1 cellular context compared by ENCODE assay signal in the genomic region with DNA sequence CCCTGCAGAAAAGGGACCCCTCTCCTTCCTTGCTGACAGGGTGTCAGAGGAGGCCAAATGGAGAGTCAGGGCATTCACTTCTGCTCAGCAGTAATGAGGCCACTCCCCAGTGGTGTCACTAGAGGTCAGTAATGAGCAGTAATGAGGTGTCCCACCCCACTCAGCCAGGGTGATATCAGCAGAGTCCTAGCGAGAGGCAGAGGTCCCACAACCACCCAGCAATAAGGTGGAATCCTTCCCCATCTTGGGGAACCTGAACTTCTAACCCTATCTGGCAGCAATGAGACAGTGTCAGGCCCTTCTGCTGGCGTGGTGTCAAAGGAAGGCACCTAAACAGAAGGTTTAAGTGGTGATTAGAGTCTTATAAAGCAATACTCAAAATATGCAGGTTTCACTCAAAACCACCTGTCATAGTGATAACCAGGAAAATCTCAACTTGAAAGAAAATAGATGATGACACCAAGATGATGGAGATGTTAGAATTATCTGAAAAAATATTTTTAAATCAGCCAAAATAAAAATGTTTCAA.
TF ChIP-seq lines count a peak whose summit lies in the region.

No MANE protein-coding gene starts in this region.

TF ChIP-seq in H1, 55 proteins besides CTCF, POLR2A, EP300 and RAD21:
- TF ChIP-seq BCL11A (IDR thresholded peaks at IDR 0.05; ENCODE audit: low read depth in 2 of 2, low read length in 2 of 2) (no peak), POLR2AphosphoS5 (IDR thresholded peaks at IDR 0.05; ENCODE audit: low read depth, low read length) (no peak), GTF2F1 (IDR thresholded peaks at IDR 0.05; ENCODE audit: borderline replicate concordance, low read depth, low read length) (no peak), NRF1 (IDR thresholded peaks at IDR 0.05; ENCODE audit: low read depth, low read length) (no peak)
